In the genomic region with DNA sequence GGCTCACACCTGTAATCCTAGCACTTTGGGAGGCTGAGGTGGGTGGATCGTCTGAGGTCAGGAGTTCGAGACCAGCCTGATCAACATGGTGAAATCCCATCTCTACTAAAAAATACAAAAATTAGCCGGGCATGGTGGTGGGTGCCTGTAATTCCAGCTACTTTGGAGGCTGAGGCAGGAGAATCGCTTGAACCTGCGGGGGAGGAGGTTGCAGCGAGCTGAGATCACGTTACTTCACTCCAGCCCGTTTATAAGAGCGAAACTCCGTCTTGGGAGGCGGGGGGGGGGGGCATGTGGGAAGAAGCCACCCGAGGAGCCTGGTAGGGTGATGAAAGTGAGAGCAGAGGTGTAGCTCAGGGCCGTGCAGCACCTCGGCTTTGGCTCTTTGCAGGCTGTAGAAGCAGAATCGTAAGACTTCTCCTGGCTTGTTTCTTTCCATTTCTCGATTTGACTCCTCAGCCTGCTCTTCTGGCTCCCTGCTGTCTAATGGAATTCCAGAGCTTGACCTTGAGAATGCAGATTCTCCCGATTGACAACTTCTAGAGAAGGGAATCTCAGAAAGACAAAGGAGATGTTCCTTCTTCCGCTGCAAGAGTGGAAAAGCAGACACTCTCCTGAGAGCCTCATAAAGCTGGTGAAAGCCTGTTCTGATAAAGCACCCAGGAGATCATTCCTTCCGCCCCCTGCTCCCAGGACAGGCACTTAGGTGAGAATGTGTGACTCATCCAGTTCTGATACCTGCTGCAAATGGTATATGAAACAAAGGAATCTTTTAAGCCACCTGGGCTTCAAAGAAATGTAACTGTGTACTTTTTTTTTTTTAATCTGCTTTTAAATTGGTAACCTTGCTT, we compare ENCODE assay signal across 16 cellular contexts. TPM values are rescaled to one million over a fixed set of nuclear protein-coding genes. Genes with fewer than 3 reads are reported as not detected.
DNase-seq lines count a peak whose midpoint lies in the region; ATAC-seq and TF ChIP-seq lines count a peak whose summit lies in the region.
"Had no signal": no experiment of that assay in that cellular context is flagged by ENCODE, and none has a peak within 500 bp of the region (broad histone marks: within the 10 kb centered on the region; RNA-seq: fewer than 3 reads in every experiment).

No MANE protein-coding gene starts in this region.

- H3K27ac Mint-ChIP-seq in activated T-cell treated with anti-CD3 and anti-CD28 coated beads, Interleukin-2, amount 50 U/mL, for 72 hours, result no peak overlapping the region
- no peak overlapping the region for H3K27ac Mint-ChIP-seq in T-helper 17 cell
- peak overlapping the region; percentile 43 for H3K27ac Mint-ChIP-seq in stimulated activated effector memory CD8-positive, alpha-beta T cell treated with anti-CD3 and anti-CD28 coated beads, Interleukin-12 subunit alpha, Interleukin-12 subunit beta, amount 100 ng/mL, for 72 hours
- H3K27ac Mint-ChIP-seq: CD8-positive, alpha-beta T cell had no signal

- H3K9ac ChIP-seq in iPS-20b (ENCODE audit: low read depth, low read length), result peak overlapping the region; percentile 71

- peak overlapping the region; percentile 48; the same call in 1 of the 2 replicates for H3K4me3 ChIP-seq in iPS-20b (ENCODE audit: low read length)
- H3K4me3 ChIP-seq: A549, ovary had no signal

- ATAC-seq in activated T-cell treated with anti-CD3 and anti-CD28 coated beads, Interleukin-2, amount 50 U/mL, for 72 hours (replicated peaks in 1 of 2), result no peak
- no peak for ATAC-seq in activated T-cell treated with anti-CD3 and anti-CD28 coated beads, Interleukin-2, amount 50 U/mL, for 4 hours
- ATAC-seq in T-helper 17 cell (no peak), HG02642 (IDR thresholded peaks at IDR 0.05; ENCODE audit: poor library complexity, unreplicated experiment) (no peak), GM21526 (IDR thresholded peaks at IDR 0.05; ENCODE audit: low FRiP score, unreplicated experiment) (no peak), SK-N-SH treated with all-trans-retinoic acid at 6 μM for 48 hours (no peak)
- ATAC-seq in stimulated activated effector memory CD8-positive, alpha-beta T cell treated with anti-CD3 and anti-CD28 coated beads, Interleukin-12 subunit alpha, Interleukin-12 subunit beta, amount 100 ng/mL, for 72 hours, result no peak
- ATAC-seq: A549; activated CD4-positive, CD25-positive, alpha-beta regulatory T cell treated with anti-CD3 and anti-CD28 coated beads, Interleukin-2, amount 50 U/mL, for 24 hours; CD8-positive, alpha-beta T cell had no signal

- peaks cover 2% of the 10 kb centered on the region for H3K36me3 ChIP-seq in iPS-20b (ENCODE audit: insufficient read depth, low read depth, low read length)
- H3K36me3 ChIP-seq: ovary had no signal

- H3K36me3 Mint-ChIP-seq in activated T-cell treated with anti-CD3 and anti-CD28 coated beads, Interleukin-2, amount 50 U/mL, for 72 hours (ENCODE audit: insufficient read depth in 2 of 2), result peaks cover under 1 to 3% of the 10 kb centered on the region in 2 donors
- peaks cover 4% of the 10 kb centered on the region for H3K36me3 Mint-ChIP-seq in activated T-cell treated with anti-CD3 and anti-CD28 coated beads, Interleukin-2, amount 50 U/mL, for 4 hours (ENCODE audit: insufficient read depth)
- H3K36me3 Mint-ChIP-seq in T-helper 17 cell (ENCODE audit: low read depth), result no peaks in the 10 kb centered on the region
- H3K36me3 Mint-ChIP-seq in stimulated activated effector memory CD8-positive, alpha-beta T cell treated with anti-CD3 and anti-CD28 coated beads, Interleukin-12 subunit alpha, Interleukin-12 subunit beta, amount 100 ng/mL, for 72 hours, result peaks cover 21% of the 10 kb centered on the region

- H3K27ac ChIP-seq in iPS-20b (ENCODE audit: low read length), result peak overlapping the region; percentile 57
- H3K27ac ChIP-seq: A549, ovary had no signal

- peaks cover 25% of the 10 kb centered on the region for H3K4me1 ChIP-seq in iPS-20b (ENCODE audit: insufficient read depth, low read length)
- H3K4me1 ChIP-seq: A549 had no signal

- DNase-seq in activated T-cell treated with anti-CD3 and anti-CD28 coated beads, Interleukin-2, amount 50 U/mL, for 72 hours, result no peak
- no peak for DNase-seq in activated T-cell treated with anti-CD3 and anti-CD28 coated beads, Interleukin-2, amount 50 U/mL, for 4 hours
- DNase-seq in T-helper 17 cell, result no peak
- no peak for DNase-seq in stimulated activated effector memory CD8-positive, alpha-beta T cell treated with anti-CD3 and anti-CD28 coated beads, Interleukin-12 subunit alpha, Interleukin-12 subunit beta, amount 100 ng/mL, for 72 hours (ENCODE audit: low spot score in 2 of 2)
- DNase-seq: CD8-positive, alpha-beta T cell; kidney; NCI-H187 treated with DMSO at 0.1 percent for 48 hours; NCI-H748 treated with DMSO at 0.1 percent for 48 hours; ovary had no signal

- peak overlapping the region; percentile 47 to 64 for H3K4me3 Mint-ChIP-seq in activated T-cell treated with anti-CD3 and anti-CD28 coated beads, Interleukin-2, amount 50 U/mL, for 72 hours
- H3K4me3 Mint-ChIP-seq in activated T-cell treated with anti-CD3 and anti-CD28 coated beads, Interleukin-2, amount 50 U/mL, for 4 hours, result no peak overlapping the region
- H3K4me3 Mint-ChIP-seq in T-helper 17 cell, result peak overlapping the region; percentile 45
- H3K4me3 Mint-ChIP-seq in stimulated activated effector memory CD8-positive, alpha-beta T cell treated with anti-CD3 and anti-CD28 coated beads, Interleukin-12 subunit alpha, Interleukin-12 subunit beta, amount 100 ng/mL, for 72 hours, result no peak overlapping the region
- H3K4me3 Mint-ChIP-seq: CD8-positive, alpha-beta T cell had no signal

- H3K4me1 Mint-ChIP-seq in activated T-cell treated with anti-CD3 and anti-CD28 coated beads, Interleukin-2, amount 50 U/mL, for 72 hours (ENCODE audit: low read depth), result peaks cover 10% of the 10 kb centered on the region
- H3K4me1 Mint-ChIP-seq in activated T-cell treated with anti-CD3 and anti-CD28 coated beads, Interleukin-2, amount 50 U/mL, for 4 hours (ENCODE audit: low read depth), result peaks cover 8% of the 10 kb centered on the region
- H3K4me1 Mint-ChIP-seq in T-helper 17 cell, result peaks cover 4% of the 10 kb centered on the region
- H3K4me1 Mint-ChIP-seq in stimulated activated effector memory CD8-positive, alpha-beta T cell treated with anti-CD3 and anti-CD28 coated beads, Interleukin-12 subunit alpha, Interleukin-12 subunit beta, amount 100 ng/mL, for 72 hours, result peaks cover 8% of the 10 kb centered on the region

- H3K27me3 Mint-ChIP-seq in activated T-cell treated with anti-CD3 and anti-CD28 coated beads, Interleukin-2, amount 50 U/mL, for 72 hours (ENCODE audit: low read depth), result no peaks in the 10 kb centered on the region
- no peaks in the 10 kb centered on the region for H3K27me3 Mint-ChIP-seq in activated T-cell treated with anti-CD3 and anti-CD28 coated beads, Interleukin-2, amount 50 U/mL, for 4 hours (ENCODE audit: low read depth)
- no peaks in the 10 kb centered on the region for H3K27me3 Mint-ChIP-seq in T-helper 17 cell

- no peaks in the 10 kb centered on the region for H3K9me3 Mint-ChIP-seq in activated T-cell treated with anti-CD3 and anti-CD28 coated beads, Interleukin-2, amount 50 U/mL, for 72 hours
- H3K9me3 Mint-ChIP-seq in activated T-cell treated with anti-CD3 and anti-CD28 coated beads, Interleukin-2, amount 50 U/mL, for 4 hours, result peaks cover 1% of the 10 kb centered on the region
- H3K9me3 Mint-ChIP-seq in stimulated activated effector memory CD8-positive, alpha-beta T cell treated with anti-CD3 and anti-CD28 coated beads, Interleukin-12 subunit alpha, Interleukin-12 subunit beta, amount 100 ng/mL, for 72 hours, result no peaks in the 10 kb centered on the region
- H3K9me3 Mint-ChIP-seq: CD8-positive, alpha-beta T cell had no signal

- no peaks in the 10 kb centered on the region for H3K27me3 ChIP-seq in iPS-20b (ENCODE audit: insufficient read depth, low read length)
- H3K27me3 ChIP-seq: ovary had no signal

- H3K9me3 ChIP-seq in T-helper 17 cell (ENCODE audit: control insufficient read depth, low read length, poor library complexity, severe bottlenecking) (no peaks in the 10 kb centered on the region), iPS-20b (ENCODE audit: insufficient read depth, low read depth, low read length) (no peaks in the 10 kb centered on the region; the same call in 1 of the 2 replicates)
- H3K9me3 ChIP-seq: A549, ovary had no signal

TF ChIP-seq in SK-N-SH treated with all-trans-retinoic acid at 6 μM for 48 hours, 23 proteins besides CTCF, POLR2A, EP300 and RAD21 (continues in another document):
- TF ChIP-seq TCF4 (CRISPR knock-in tag; IDR thresholded peaks at IDR 0.05; ENCODE audit: borderline replicate concordance) (no peak), ZNF70 (CRISPR knock-in tag; IDR thresholded peaks at IDR 0.05) (no peak), ZFP3 (CRISPR knock-in tag; IDR thresholded peaks at IDR 0.05) (no peak), ZNF565 (CRISPR knock-in tag; conservative IDR thresholded peaks at IDR 0.05; ENCODE audit: low read depth) (no peak), CSDC2 (CRISPR knock-in tag; IDR thresholded peaks at IDR 0.05) (no peak), ZFP30 (CRISPR knock-in tag; IDR thresholded peaks at IDR 0.05) (no peak), RARB (CRISPR knock-in tag; IDR thresholded peaks at IDR 0.05) (no peak)
- TF ChIP-seq, protein P1, sequence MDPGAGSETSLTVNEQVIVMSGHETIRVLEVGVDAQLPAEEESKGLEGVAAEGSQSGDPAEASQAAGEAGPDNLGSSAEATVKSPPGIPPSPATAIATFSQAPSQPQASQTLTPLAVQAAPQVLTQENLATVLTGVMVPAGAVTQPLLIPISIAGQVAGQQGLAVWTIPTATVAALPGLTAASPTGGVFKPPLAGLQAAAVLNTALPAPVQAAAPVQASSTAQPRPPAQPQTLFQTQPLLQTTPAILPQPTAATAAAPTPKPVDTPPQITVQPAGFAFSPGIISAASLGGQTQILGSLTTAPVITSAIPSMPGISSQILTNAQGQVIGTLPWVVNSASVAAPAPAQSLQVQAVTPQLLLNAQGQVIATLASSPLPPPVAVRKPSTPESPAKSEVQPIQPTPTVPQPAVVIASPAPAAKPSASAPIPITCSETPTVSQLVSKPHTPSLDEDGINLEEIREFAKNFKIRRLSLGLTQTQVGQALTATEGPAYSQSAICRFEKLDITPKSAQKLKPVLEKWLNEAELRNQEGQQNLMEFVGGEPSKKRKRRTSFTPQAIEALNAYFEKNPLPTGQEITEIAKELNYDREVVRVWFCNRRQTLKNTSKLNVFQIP (CRISPR knock-in tag; IDR thresholded peaks at IDR 0.05; ENCODE audit: borderline replicate concordance, low read depth), result no peak

RNA-seq across cellular contexts. Expression of gene PPP1R16B, which starts 26.0 kb away (rescaled TPM):
- total RNA-seq in activated T-cell treated with anti-CD3 and anti-CD28 coated beads, Interleukin-2, amount 50 U/mL, for 72 hours, result 100 to 1,000 TPM; 143 to 184 TPM
- total RNA-seq in activated T-cell treated with anti-CD3 and anti-CD28 coated beads, Interleukin-2, amount 50 U/mL, for 4 hours, result 100 to 1,000 TPM; 148 to 163 (median 160) TPM
- total RNA-seq in T-helper 17 cell, result 10 to 100 TPM; 45.6 to 60.9 TPM

RNA-seq across cellular contexts. Expression of gene ACTR5, which starts 31.2 kb away (rescaled TPM):
- 1 to 10 TPM; 8.2 to 8.7 TPM for total RNA-seq in activated T-cell treated with anti-CD3 and anti-CD28 coated beads, Interleukin-2, amount 50 U/mL, for 72 hours
- 10 to 100 TPM; 20.1 to 23.0 (median 21.1) TPM for total RNA-seq in activated T-cell treated with anti-CD3 and anti-CD28 coated beads, Interleukin-2, amount 50 U/mL, for 4 hours
- total RNA-seq in T-helper 17 cell, result 10 to 100 TPM; 12.2 to 14.6 TPM

RNA-seq across cellular contexts. Expression of gene SLC32A1, which starts 55.2 kb away (rescaled TPM):
- total RNA-seq in activated T-cell treated with anti-CD3 and anti-CD28 coated beads, Interleukin-2, amount 50 U/mL, for 72 hours, result under 1 TPM in 1 of 2 donors, not detected in 1; 0.12 TPM
- not detected for total RNA-seq in activated T-cell treated with anti-CD3 and anti-CD28 coated beads, Interleukin-2, amount 50 U/mL, for 4 hours
- total RNA-seq in T-helper 17 cell, result not detected
- total RNA-seq: kidney, mucosa of gallbladder, ovary had no signal

Comparison
In these comparisons a context has a peak if more than half of its experiments do, and no peak if none do; other contexts are left out.
1. H3K4me3 Mint-ChIP-seq: peak in activated T-cell treated with anti-CD3 and anti-CD28 coated beads, Interleukin-2, amount 50 U/mL, for 72 hours (2 of 2) and T-helper 17 cell (single experiment); none in activated T-cell treated with anti-CD3 and anti-CD28 coated beads, Interleukin-2, amount 50 U/mL, for 4 hours (single experiment) and stimulated activated effector memory CD8-positive, alpha-beta T cell treated with anti-CD3 and anti-CD28 coated beads, Interleukin-12 subunit alpha, Interleukin-12 subunit beta, amount 100 ng/mL, for 72 hours (single experiment).